29 cellular contexts compared by ENCODE assay signal in genomic region chr14:99174081-99174851, GRCh38.
DNase-seq lines count a peak whose midpoint lies in the region; ATAC-seq and TF ChIP-seq lines count a peak whose summit lies in the region.
"Had no signal": no experiment of that assay in that cellular context is flagged by ENCODE, and none has a peak within 500 bp of the region (broad histone marks: within the 10 kb centered on the region; RNA-seq: fewer than 3 reads in every experiment).

No MANE protein-coding gene starts in this region.

- H3K9me3 Mint-ChIP-seq in activated T-cell treated with anti-CD3 and anti-CD28 coated beads, Interleukin-2, amount 50 U/mL, for 24 hours: no peaks in the 10 kb centered on the region
- peaks cover 8% of the 10 kb centered on the region for H3K9me3 Mint-ChIP-seq in activated CD4-positive, alpha-beta memory T cell treated with anti-CD3 and anti-CD28 coated beads for 36 hours
- H3K9me3 Mint-ChIP-seq in activated naive CD8-positive, alpha-beta T cell treated with anti-CD3 and anti-CD28 coated beads, Interleukin-2, amount 50 U/mL, for 24 hours: no peaks in the 10 kb centered on the region
- H3K9me3 Mint-ChIP-seq: memory B cell; stimulated activated effector memory CD8-positive, alpha-beta T cell treated with anti-CD3 and anti-CD28 coated beads, Interleukin-12 subunit alpha, Interleukin-12 subunit beta, amount 100 ng/mL, for 72 hours had no signal

- CTCF ChIA-PET in activated CD4-positive, alpha-beta memory T cell treated with anti-CD3 and anti-CD28 coated beads for 36 hours (lab: Charles Lee): no interaction called here

- no peak for DNase-seq in activated T-cell treated with anti-CD3 and anti-CD28 coated beads, Interleukin-2, amount 50 U/mL, for 24 hours
- DNase-seq in activated T-cell treated with anti-CD3 and anti-CD28 coated beads, Interleukin-2, amount 50 U/mL, for 1 hour: no peak
- peak; percentile 8 for DNase-seq in activated CD4-positive, alpha-beta memory T cell treated with anti-CD3 and anti-CD28 coated beads for 36 hours
- DNase-seq in islet precursor cell (peak; percentile 40), testis (peak; percentile 56), iPS-NIHi11 (ENCODE audit: low spot score) (no peak)
- DNase-seq in activated naive CD8-positive, alpha-beta T cell treated with anti-CD3 and anti-CD28 coated beads, Interleukin-2, amount 50 U/mL, for 24 hours: no peak
- DNase-seq: activated CD4-positive, alpha-beta T cell treated with anti-CD3 and anti-CD28 coated beads, Interleukin-2, amount 50 U/mL, for 1 hour; activated T-cell treated with anti-CD3 and anti-CD28 coated beads for 4 hours; aorta; CD4-positive, CD25-positive, alpha-beta regulatory T cell; colonic mucosa; foreskin keratinocyte; heart right ventricle; NCI-H146; PC-9; Right ventricle myocardium superior; stimulated activated CD4-positive, alpha-beta T cell treated with anti-CD3 and anti-CD28 coated beads, Interleukin-4, amount 100 ng/mL, for 24 hours had no signal

- no peak overlapping the region for H3K4me3 Mint-ChIP-seq in activated T-cell treated with anti-CD3 and anti-CD28 coated beads, Interleukin-2, amount 50 U/mL, for 24 hours
- H3K4me3 Mint-ChIP-seq in activated CD4-positive, alpha-beta memory T cell treated with anti-CD3 and anti-CD28 coated beads for 36 hours: no peak overlapping the region
- no peak overlapping the region for H3K4me3 Mint-ChIP-seq in activated naive CD8-positive, alpha-beta T cell treated with anti-CD3 and anti-CD28 coated beads, Interleukin-2, amount 50 U/mL, for 24 hours
- H3K4me3 Mint-ChIP-seq: activated naive CD8-positive, alpha-beta T cell; memory B cell; stimulated activated effector memory CD8-positive, alpha-beta T cell treated with anti-CD3 and anti-CD28 coated beads, Interleukin-12 subunit alpha, Interleukin-12 subunit beta, amount 100 ng/mL, for 72 hours had no signal

- no peak for ATAC-seq in GM18861 (IDR thresholded peaks at IDR 0.05; ENCODE audit: unreplicated experiment)
- no peak for ATAC-seq in activated naive CD8-positive, alpha-beta T cell treated with anti-CD3 and anti-CD28 coated beads, Interleukin-2, amount 50 U/mL, for 24 hours
- ATAC-seq: foreskin keratinocyte; heart right ventricle; sciatic nerve; stimulated activated effector memory CD8-positive, alpha-beta T cell treated with anti-CD3 and anti-CD28 coated beads, Interleukin-12 subunit alpha, Interleukin-12 subunit beta, amount 100 ng/mL, for 72 hours had no signal

- WGBS in testis, 2 donors: 65 to 67% methylated on average over 30 to 90 of the region's 90 CpGs

- peak overlapping the region; percentile 39 to 50 for H3K4me3 ChIP-seq in testis
- H3K4me3 ChIP-seq: cardiac muscle cell, colonic mucosa, esophagus muscularis mucosa, heart right ventricle, PC-9 had no signal

- H3K9me3 ChIP-seq in testis: no peaks in the 10 kb centered on the region
- H3K9me3 ChIP-seq: colonic mucosa, esophagus muscularis mucosa, heart right ventricle, neutrophil had no signal

- TF ChIP-seq CTCF in testis (IDR thresholded peaks at IDR 0.05): peak in 1 of 3 experiments; percentile 9

- TF ChIP-seq POLR2A in testis (IDR thresholded peaks at IDR 0.05): no peak

- peaks cover 25% of the 10 kb centered on the region for H3K4me1 Mint-ChIP-seq in activated T-cell treated with anti-CD3 and anti-CD28 coated beads, Interleukin-2, amount 50 U/mL, for 24 hours (ENCODE audit: low read depth)
- H3K4me1 Mint-ChIP-seq in activated CD4-positive, alpha-beta memory T cell treated with anti-CD3 and anti-CD28 coated beads for 36 hours (ENCODE audit: low read depth): peaks cover 11% of the 10 kb centered on the region
- H3K4me1 Mint-ChIP-seq in activated naive CD8-positive, alpha-beta T cell treated with anti-CD3 and anti-CD28 coated beads, Interleukin-2, amount 50 U/mL, for 24 hours: peaks cover 19% of the 10 kb centered on the region
- H3K4me1 Mint-ChIP-seq: memory B cell had no signal

- POLR2A ChIA-PET in activated CD4-positive, alpha-beta memory T cell treated with anti-CD3 and anti-CD28 coated beads for 36 hours (lab: Charles Lee): no interaction called here

- intact Hi-C loops in activated CD4-positive, alpha-beta memory T cell treated with anti-CD3 and anti-CD28 coated beads for 36 hours (cut with micrococcal nuclease): no loop called here
- intact Hi-C loops in testis (cut with DNase I; ENCODE audit: low total_unique reads): no loop called here

- H3K36me3 Mint-ChIP-seq in activated T-cell treated with anti-CD3 and anti-CD28 coated beads, Interleukin-2, amount 50 U/mL, for 24 hours (ENCODE audit: low read depth): peaks cover 83% of the 10 kb centered on the region
- H3K36me3 Mint-ChIP-seq in activated CD4-positive, alpha-beta memory T cell treated with anti-CD3 and anti-CD28 coated beads for 36 hours: peaks cover 60% of the 10 kb centered on the region
- H3K36me3 Mint-ChIP-seq in activated naive CD8-positive, alpha-beta T cell treated with anti-CD3 and anti-CD28 coated beads, Interleukin-2, amount 50 U/mL, for 24 hours (ENCODE audit: low read depth): peaks cover 50% of the 10 kb centered on the region
- H3K36me3 Mint-ChIP-seq: memory B cell had no signal

- H3K4me1 ChIP-seq in testis: peaks cover 6% of the 10 kb centered on the region
- H3K4me1 ChIP-seq: colonic mucosa, heart right ventricle had no signal

- H3K36me3 ChIP-seq in testis (ENCODE audit: low read depth, missing control alignments): no peaks in the 10 kb centered on the region
- H3K36me3 ChIP-seq: cardiac muscle cell, colonic mucosa, esophagus muscularis mucosa, neutrophil had no signal

- no peaks in the 10 kb centered on the region for H3K27me3 ChIP-seq in testis
- H3K27me3 ChIP-seq: cardiac muscle cell, colonic mucosa, esophagus muscularis mucosa, foreskin keratinocyte had no signal

- no peak overlapping the region for H3K27ac ChIP-seq in testis
- H3K27ac ChIP-seq: cardiac muscle cell, colonic mucosa, esophagus muscularis mucosa, foreskin keratinocyte, heart right ventricle, KMS-11, neutrophil, PC-9, VCaP had no signal

- H3K27ac Mint-ChIP-seq in activated T-cell treated with anti-CD3 and anti-CD28 coated beads, Interleukin-2, amount 50 U/mL, for 24 hours: peak overlapping the region; percentile 37
- no peak overlapping the region for H3K27ac Mint-ChIP-seq in activated CD4-positive, alpha-beta memory T cell treated with anti-CD3 and anti-CD28 coated beads for 36 hours
- no peak overlapping the region for H3K27ac Mint-ChIP-seq in activated naive CD8-positive, alpha-beta T cell treated with anti-CD3 and anti-CD28 coated beads, Interleukin-2, amount 50 U/mL, for 24 hours
- H3K27ac Mint-ChIP-seq: CD4-positive, CD25-positive, alpha-beta regulatory T cell; memory B cell; progenitor cell of endocrine pancreas; stimulated activated effector memory CD8-positive, alpha-beta T cell treated with anti-CD3 and anti-CD28 coated beads, Interleukin-12 subunit alpha, Interleukin-12 subunit beta, amount 100 ng/mL, for 72 hours had no signal

- H3K27me3 Mint-ChIP-seq in activated T-cell treated with anti-CD3 and anti-CD28 coated beads, Interleukin-2, amount 50 U/mL, for 24 hours: no peaks in the 10 kb centered on the region
- H3K27me3 Mint-ChIP-seq in activated CD4-positive, alpha-beta memory T cell treated with anti-CD3 and anti-CD28 coated beads for 36 hours: no peaks in the 10 kb centered on the region
- H3K27me3 Mint-ChIP-seq in activated naive CD8-positive, alpha-beta T cell treated with anti-CD3 and anti-CD28 coated beads, Interleukin-2, amount 50 U/mL, for 24 hours: no peaks in the 10 kb centered on the region
- H3K27me3 Mint-ChIP-seq: activated naive CD8-positive, alpha-beta T cell; CD4-positive, CD25-positive, alpha-beta regulatory T cell; memory B cell; progenitor cell of endocrine pancreas had no signal

Comparison
In these comparisons a context has a peak if more than half of its experiments do, and no peak if none do; other contexts are left out.
1. DNase-seq: peak in activated CD4-positive, alpha-beta memory T cell treated with anti-CD3 and anti-CD28 coated beads for 36 hours (single experiment), islet precursor cell (single experiment) and testis (single experiment); none in activated T-cell treated with anti-CD3 and anti-CD28 coated beads, Interleukin-2, amount 50 U/mL, for 24 hours (single experiment), activated T-cell treated with anti-CD3 and anti-CD28 coated beads, Interleukin-2, amount 50 U/mL, for 1 hour (single experiment), activated naive CD8-positive, alpha-beta T cell treated with anti-CD3 and anti-CD28 coated beads, Interleukin-2, amount 50 U/mL, for 24 hours (single experiment) and iPS-NIHi11 (single experiment).